In genomic region chr19:19486343-19487076, GRCh38 we compare ENCODE assay signal across 12 cellular contexts. TPM values are rescaled to one million over a fixed set of nuclear protein-coding genes. Genes with fewer than 3 reads are reported as not detected.
DNase-seq lines count a peak whose midpoint lies in the region; ATAC-seq, FAIRE-seq and TF ChIP-seq lines count a peak whose summit lies in the region.
"Had no signal": no experiment of that assay in that cellular context is flagged by ENCODE, and none has a peak within 500 bp of the region (broad histone marks: within the 10 kb centered on the region; RNA-seq: fewer than 3 reads in every experiment).

No MANE protein-coding gene starts in this region.

- no peak overlapping the region for H4K5ac ChIP-seq in H9 (ENCODE audit: insufficient read length, low read depth, low read length)

- H2BK5ac ChIP-seq in H9 (ENCODE audit: insufficient read length, low read length), result no peak overlapping the region

- no peak overlapping the region for H2BK15ac ChIP-seq in H9 (ENCODE audit: low read depth, low read length)

- no peak overlapping the region for H2BK12ac ChIP-seq in H9 (ENCODE audit: insufficient read length, low read depth, low read length)

- no peak overlapping the region for H3K4ac ChIP-seq in H9 (ENCODE audit: low read depth, low read length)

- no peak for TF ChIP-seq CTCF in H9 (conservative IDR thresholded peaks at IDR 0.05)

- CTCF ChIA-PET in naive thymus-derived CD4-positive, alpha-beta T cell (lab: Charles Lee), result interaction anchor here (1.1 to 1.9 kb wide), 2 partner anchors 82 to 125 kb away, joined by 3 to 12 read pairs; partner anchors contain the start of gene GATAD2A

- H3K27me3 ChIP-seq in H9 (ENCODE audit: insufficient read depth, low read length), result no peaks in the 10 kb centered on the region
- H3K27me3 ChIP-seq in naive thymus-derived CD4-positive, alpha-beta T cell (ENCODE audit: control insufficient read depth in 2 of 2, insufficient read depth in 2 of 2, low read length in 2 of 2), result no peaks in the 10 kb centered on the region

- H4K20me1 ChIP-seq in H9 (ENCODE audit: control insufficient read depth, insufficient read depth, insufficient read length), result peaks cover 4% of the 10 kb centered on the region

- no peak overlapping the region for H2BK120ac ChIP-seq in H9 (ENCODE audit: low read depth, low read length, poor library complexity, severe bottlenecking)

- no peaks in the 10 kb centered on the region for H3K23me2 ChIP-seq in H9 (ENCODE audit: insufficient read length, low read depth, low read length, poor library complexity, severe bottlenecking)

- H3K79me2 ChIP-seq in H9 (ENCODE audit: insufficient read depth, low read length), result peaks cover 8% of the 10 kb centered on the region; the same call in 1 of the 2 replicates

- H3K27me3 Mint-ChIP-seq in H9 (ENCODE audit: low read depth), result no peaks in the 10 kb centered on the region
- no peaks in the 10 kb centered on the region for H3K27me3 Mint-ChIP-seq in activated naive CD8-positive, alpha-beta T cell
- H3K27me3 Mint-ChIP-seq in naive thymus-derived CD4-positive, alpha-beta T cell, result no peaks in the 10 kb centered on the region

- ATAC-seq in naive thymus-derived CD4-positive, alpha-beta T cell, result no peak
- no peak for ATAC-seq in GM18498 (IDR thresholded peaks at IDR 0.05; ENCODE audit: unreplicated experiment)

- WGBS in H9 (ENCODE audit: extremely low coverage, insufficient read length, low lambda C conversion rate), result no CpG with 5 or more reads among the region's 15 CpGs

- POLR2A ChIA-PET in naive thymus-derived CD4-positive, alpha-beta T cell (lab: Charles Lee), result interaction anchor here (4.9 to 6.4 kb wide), 2 partner anchors 81 to 121 kb away, joined by 36 to 101 read pairs; partner anchors contain the start of gene GATAD2A

- no peak overlapping the region for H3T11ph ChIP-seq in H9 (ENCODE audit: low read length)

- H3K18ac ChIP-seq in H9 (ENCODE audit: insufficient read length, low read depth, low read length), result no peak overlapping the region

- peaks cover 9% of the 10 kb centered on the region; the same call in 1 of the 2 replicates for H3K4me1 ChIP-seq in H9 (ENCODE audit: insufficient read depth, low read length)
- H3K4me1 ChIP-seq in naive thymus-derived CD4-positive, alpha-beta T cell (ENCODE audit: control insufficient read depth in 2 of 2, insufficient read depth in 2 of 2, low read length in 2 of 2), result peaks cover 33 to 51% of the 10 kb centered on the region in 2 donors

- no peaks in the 10 kb centered on the region for H3K9me3 Mint-ChIP-seq in H9
- H3K9me3 Mint-ChIP-seq in activated naive CD8-positive, alpha-beta T cell (ENCODE audit: low read depth), result no peaks in the 10 kb centered on the region
- no peaks in the 10 kb centered on the region for H3K9me3 Mint-ChIP-seq in naive thymus-derived CD4-positive, alpha-beta T cell

- DNase-seq in Ammon's horn (ENCODE audit: low spot score) (peak; percentile 58), H9 (no peak), superior temporal gyrus (ENCODE audit: extremely low spot score) (no peak), GF-D8 (lab: John Stamatoyannopoulos, UW) (no peak), GM12892 (ENCODE audit: insufficient read length) (no peak)
- DNase-seq in naive thymus-derived CD4-positive, alpha-beta T cell, result no peak
- DNase-seq: NCI-H2081 treated with DMSO at 0.1 percent for 48 hours had no signal

- H4K8ac ChIP-seq in H9 (replicated peaks; ENCODE audit: insufficient read length, low read depth, low read length), result no peak overlapping the region

- peak overlapping the region; percentile 53 to 86 (median 72); a peak in 4 of 7 replicates for H3K27ac Mint-ChIP-seq in H9
- peak overlapping the region; percentile 75 for H3K27ac Mint-ChIP-seq in activated naive CD8-positive, alpha-beta T cell
- peak overlapping the region; percentile 69 to 99 (median 97) for H3K27ac Mint-ChIP-seq in naive thymus-derived CD4-positive, alpha-beta T cell

- no peak overlapping the region for H4K91ac ChIP-seq in H9 (ENCODE audit: insufficient read length, low read depth, low read length)

- no peak overlapping the region for H3K27ac ChIP-seq in H9 (ENCODE audit: insufficient read length, low read depth, low read length)
- H3K27ac ChIP-seq in naive thymus-derived CD4-positive, alpha-beta T cell (ENCODE audit: low read depth, low read length), result peak overlapping the region; percentile 81
- H3K27ac ChIP-seq: KMS-11 had no signal

- no peak overlapping the region for H3K9ac ChIP-seq in H9 (ENCODE audit: extremely low read depth, insufficient read length, low read length)
- H3K9ac ChIP-seq: KMS-11 had no signal

- no peak for TF ChIP-seq POLR2A in GM12892 (IDR thresholded peaks at IDR 0.05; ENCODE audit: low read depth, low read length)

- no peak overlapping the region for H3K4me3 ChIP-seq in naive thymus-derived CD4-positive, alpha-beta T cell (ENCODE audit: low read length)

- H3K36me3 ChIP-seq in naive thymus-derived CD4-positive, alpha-beta T cell (ENCODE audit: control insufficient read depth in 2 of 3, insufficient read depth in 3 of 3, low read length in 3 of 3), result peaks cover 0 to 16% (median 0%) of the 10 kb centered on the region in 3 experiments

- no peak overlapping the region for H2AFZ ChIP-seq in H9 (ENCODE audit: low read length)

- H2AK5ac ChIP-seq in H9 (ENCODE audit: insufficient read length, low read length), result no peak overlapping the region

- intact Hi-C loops in naive thymus-derived CD4-positive, alpha-beta T cell (cut with micrococcal nuclease), result loop anchor here (5.0 to 10.0 kb wide), 2 partner anchors 422 to 424 kb away; partner anchors contain the start of gene SLC25A42 (in 2 of the 2)

- no peak overlapping the region for H2BK20ac ChIP-seq in H9 (ENCODE audit: low read depth, low read length, poor library complexity, severe bottlenecking)

- no peak overlapping the region for H3K56ac ChIP-seq in H9 (ENCODE audit: insufficient read length, low read depth, low read length)

- H3K36me3 Mint-ChIP-seq in H9 (ENCODE audit: insufficient read depth in 1 of 3, low read depth in 3 of 3), result peaks cover 9 to 23% (median 19%) of the 10 kb centered on the region in 3 experiments; a peak in 6 of 7 replicates
- H3K36me3 Mint-ChIP-seq in activated naive CD8-positive, alpha-beta T cell, result no peaks in the 10 kb centered on the region
- peaks cover 0 to 11% (median 0%) of the 10 kb centered on the region in 5 donors for H3K36me3 Mint-ChIP-seq in naive thymus-derived CD4-positive, alpha-beta T cell

- no peaks in the 10 kb centered on the region for H3K79me1 ChIP-seq in H9 (ENCODE audit: insufficient read depth, low read depth, low read length, poor library complexity, severe bottlenecking)

- H3K4me1 Mint-ChIP-seq in H9, result peaks cover 55 to 63% of the 10 kb centered on the region in 2 experiments
- peaks cover 69% of the 10 kb centered on the region for H3K4me1 Mint-ChIP-seq in activated naive CD8-positive, alpha-beta T cell (ENCODE audit: low read depth)
- peaks cover 34 to 78% (median 65%) of the 10 kb centered on the region in 7 donors for H3K4me1 Mint-ChIP-seq in naive thymus-derived CD4-positive, alpha-beta T cell

- H3K9me3 ChIP-seq in H9 (ENCODE audit: control insufficient read depth, low read depth, low read length), result no peaks in the 10 kb centered on the region
- H3K9me3 ChIP-seq in naive thymus-derived CD4-positive, alpha-beta T cell (ENCODE audit: control insufficient read depth in 2 of 3, low read length in 3 of 3), result no peaks in the 10 kb centered on the region

- H3K4me3 Mint-ChIP-seq in H9, result no peak overlapping the region; a peak in 1 of 5 replicates
- H3K4me3 Mint-ChIP-seq in activated naive CD8-positive, alpha-beta T cell, result no peak overlapping the region
- H3K4me3 Mint-ChIP-seq in naive thymus-derived CD4-positive, alpha-beta T cell, result peak overlapping the region in 2 of 10 donors; percentile 20 to 52

- no peak overlapping the region for H3K14ac ChIP-seq in H9 (ENCODE audit: insufficient read depth, low read length)

- no peak overlapping the region for H3K4me2 ChIP-seq in H9 (ENCODE audit: insufficient read depth, insufficient read length, low read length)
- H3K4me2 ChIP-seq: KMS-11 had no signal

- no peak for FAIRE-seq in GM12892 (lab: Jason Lieb, UNC)
- FAIRE-seq: H54 had no signal

- no peak overlapping the region for H3K23ac ChIP-seq in H9 (ENCODE audit: insufficient read length, low read depth, low read length)

RNA-seq across cellular contexts. Expression of gene TSSK6, which starts 28.8 kb away (rescaled TPM):
- total RNA-seq in H9 (2021), result 2.6 and 2.8 TPM in 2 replicates
- 10 to 100 TPM in 1 of 5 experiments, 1 to 10 TPM in 4; 3.3 to 11.3 (median 5.2) TPM for total RNA-seq in naive thymus-derived CD4-positive, alpha-beta T cell
- polyA plus RNA-seq in naive thymus-derived CD4-positive, alpha-beta T cell, result 1 to 10 TPM; 1.4 to 4.2 TPM
- polyA plus RNA-seq in GM12892 (2012; ENCODE audit: missing spikeins), result 0.45 TPM
- total RNA-seq: skeletal muscle tissue had no signal

RNA-seq across cellular contexts. Expression of gene NDUFA13, which starts 29.5 kb away (rescaled TPM):
- total RNA-seq in H9 (2021), result 489 and 509 TPM in 2 replicates
- 100 to 1,000 TPM; 172 to 362 (median 176) TPM for total RNA-seq in naive thymus-derived CD4-positive, alpha-beta T cell
- polyA plus RNA-seq in naive thymus-derived CD4-positive, alpha-beta T cell, result 100 to 1,000 TPM; 363 to 380 TPM
- 311 TPM for polyA plus RNA-seq in GM12892 (2012; ENCODE audit: missing spikeins)

RNA-seq across cellular contexts. Expression of gene YJEFN3, which starts 42.2 kb away (rescaled TPM):
- 15.7 and 16.6 TPM in 2 replicates for total RNA-seq in H9 (2021)
- 10 to 100 TPM in 3 of 5 experiments, 1 to 10 TPM in 2; 3.3 to 18.2 (median 12.7) TPM for total RNA-seq in naive thymus-derived CD4-positive, alpha-beta T cell
- under 1 TPM in 1 of 2 donors, not detected in 1; 0.68 TPM for polyA plus RNA-seq in naive thymus-derived CD4-positive, alpha-beta T cell
- 5.1 TPM for polyA plus RNA-seq in GM12892 (2012; ENCODE audit: missing spikeins)

RNA-seq across cellular contexts. Expression of gene CILP2, which starts 51.6 kb away (rescaled TPM):
- total RNA-seq in H9 (2021), result 5.9 and 6.4 TPM in 2 replicates
- total RNA-seq in naive thymus-derived CD4-positive, alpha-beta T cell, result under 1 TPM in 4 of 5 experiments, not detected in 1; 0.32 to 0.53 (median 0.49) TPM
- under 1 TPM; 0.27 to 0.69 TPM for polyA plus RNA-seq in naive thymus-derived CD4-positive, alpha-beta T cell
- polyA plus RNA-seq in GM12892 (2012; ENCODE audit: missing spikeins), result 0.08 TPM
